Comparison of ENCODE assay signal across 8 cellular contexts in genomic region chr2:127811397-127811860, GRCh38.
DNase-seq lines count a peak whose midpoint lies in the region; ATAC-seq lines count a peak whose summit lies in the region.

No MANE protein-coding gene starts in this region.

- DNase-seq in activated naive CD8-positive, alpha-beta T cell treated with anti-CD3 and anti-CD28 coated beads, Interleukin-2, amount 50 U/mL, for 24 hours: no peak
- no peak for DNase-seq in stimulated activated naive B cell treated with anti-CD40 and anti-IgM and Interleukin-4, amounts not matched to agents 10 μg/mL and 1 μg/mL and 100 μg/mL, for 72 hours
- no peak for DNase-seq in NCI-H1105 (lab: John Stamatoyannopoulos, UW)
- no peak for DNase-seq in NCI-H2196 treated with DMSO at 0.1 percent for 48 hours (lab: John Stamatoyannopoulos, UW; ENCODE audit: unreplicated experiment)

- no peaks in the 10 kb centered on the region for H3K27me3 ChIP-seq in iPS-15b (ENCODE audit: control insufficient read depth, insufficient read depth, low read length)

- peak overlapping the region; percentile 93 for H3K4me3 ChIP-seq in iPS-15b (ENCODE audit: low read depth, low read length)

- H3K9me3 Mint-ChIP-seq in activated naive CD8-positive, alpha-beta T cell treated with anti-CD3 and anti-CD28 coated beads, Interleukin-2, amount 50 U/mL, for 24 hours: no peaks in the 10 kb centered on the region
- no peaks in the 10 kb centered on the region for H3K9me3 Mint-ChIP-seq in stimulated activated naive B cell treated with anti-CD40 and anti-IgM and Interleukin-4, amounts not matched to agents 10 μg/mL and 1 μg/mL and 100 μg/mL, for 72 hours

- peaks cover 10% of the 10 kb centered on the region for H3K4me1 ChIP-seq in iPS-15b (ENCODE audit: control insufficient read depth, insufficient read depth, low read length)

- ATAC-seq in GM18502 (IDR thresholded peaks at IDR 0.05; ENCODE audit: poor library complexity, unreplicated experiment) (peak; percentile 37), HG03139 (IDR thresholded peaks at IDR 0.05; ENCODE audit: unreplicated experiment) (peak; percentile 26), HG02852 (IDR thresholded peaks at IDR 0.05; ENCODE audit: unreplicated experiment) (no peak)
- ATAC-seq in activated naive CD8-positive, alpha-beta T cell treated with anti-CD3 and anti-CD28 coated beads, Interleukin-2, amount 50 U/mL, for 24 hours: peak; percentile 44
- ATAC-seq in stimulated activated naive B cell treated with anti-CD40 and anti-IgM and Interleukin-4, amounts not matched to agents 10 μg/mL and 1 μg/mL and 100 μg/mL, for 72 hours (replicated peaks): peak in 1 of 2 donors; percentile 47

- peaks cover 22% of the 10 kb centered on the region for H3K36me3 Mint-ChIP-seq in activated naive CD8-positive, alpha-beta T cell treated with anti-CD3 and anti-CD28 coated beads, Interleukin-2, amount 50 U/mL, for 24 hours (ENCODE audit: low read depth)
- peaks cover 15 to 25% of the 10 kb centered on the region in 2 donors for H3K36me3 Mint-ChIP-seq in stimulated activated naive B cell treated with anti-CD40 and anti-IgM and Interleukin-4, amounts not matched to agents 10 μg/mL and 1 μg/mL and 100 μg/mL, for 72 hours

- H3K36me3 ChIP-seq in iPS-15b (ENCODE audit: control insufficient read depth, insufficient read depth, low read length): no peaks in the 10 kb centered on the region

- peak overlapping the region; percentile 94 for H3K4me3 Mint-ChIP-seq in activated naive CD8-positive, alpha-beta T cell treated with anti-CD3 and anti-CD28 coated beads, Interleukin-2, amount 50 U/mL, for 24 hours
- peak overlapping the region; percentile 86 to 97 for H3K4me3 Mint-ChIP-seq in stimulated activated naive B cell treated with anti-CD40 and anti-IgM and Interleukin-4, amounts not matched to agents 10 μg/mL and 1 μg/mL and 100 μg/mL, for 72 hours

- peaks cover 42% of the 10 kb centered on the region for H3K4me1 Mint-ChIP-seq in activated naive CD8-positive, alpha-beta T cell treated with anti-CD3 and anti-CD28 coated beads, Interleukin-2, amount 50 U/mL, for 24 hours
- H3K4me1 Mint-ChIP-seq in stimulated activated naive B cell treated with anti-CD40 and anti-IgM and Interleukin-4, amounts not matched to agents 10 μg/mL and 1 μg/mL and 100 μg/mL, for 72 hours: peaks cover 24 to 45% of the 10 kb centered on the region in 2 donors

- peaks cover under 1% of the 10 kb centered on the region for H3K27me3 Mint-ChIP-seq in activated naive CD8-positive, alpha-beta T cell treated with anti-CD3 and anti-CD28 coated beads, Interleukin-2, amount 50 U/mL, for 24 hours
- H3K27me3 Mint-ChIP-seq in stimulated activated naive B cell treated with anti-CD40 and anti-IgM and Interleukin-4, amounts not matched to agents 10 μg/mL and 1 μg/mL and 100 μg/mL, for 72 hours: no peaks in the 10 kb centered on the region

- H3K9ac ChIP-seq in iPS-15b (ENCODE audit: low read depth, low read length): peak overlapping the region; percentile 97

- H3K9me3 ChIP-seq in iPS-15b (ENCODE audit: control insufficient read depth, insufficient read depth, low read length): no peaks in the 10 kb centered on the region

- H3K27ac Mint-ChIP-seq in activated naive CD8-positive, alpha-beta T cell treated with anti-CD3 and anti-CD28 coated beads, Interleukin-2, amount 50 U/mL, for 24 hours: peak overlapping the region; percentile 99
- H3K27ac Mint-ChIP-seq in stimulated activated naive B cell treated with anti-CD40 and anti-IgM and Interleukin-4, amounts not matched to agents 10 μg/mL and 1 μg/mL and 100 μg/mL, for 72 hours: peak overlapping the region; percentile 99
